In the genomic region with DNA sequence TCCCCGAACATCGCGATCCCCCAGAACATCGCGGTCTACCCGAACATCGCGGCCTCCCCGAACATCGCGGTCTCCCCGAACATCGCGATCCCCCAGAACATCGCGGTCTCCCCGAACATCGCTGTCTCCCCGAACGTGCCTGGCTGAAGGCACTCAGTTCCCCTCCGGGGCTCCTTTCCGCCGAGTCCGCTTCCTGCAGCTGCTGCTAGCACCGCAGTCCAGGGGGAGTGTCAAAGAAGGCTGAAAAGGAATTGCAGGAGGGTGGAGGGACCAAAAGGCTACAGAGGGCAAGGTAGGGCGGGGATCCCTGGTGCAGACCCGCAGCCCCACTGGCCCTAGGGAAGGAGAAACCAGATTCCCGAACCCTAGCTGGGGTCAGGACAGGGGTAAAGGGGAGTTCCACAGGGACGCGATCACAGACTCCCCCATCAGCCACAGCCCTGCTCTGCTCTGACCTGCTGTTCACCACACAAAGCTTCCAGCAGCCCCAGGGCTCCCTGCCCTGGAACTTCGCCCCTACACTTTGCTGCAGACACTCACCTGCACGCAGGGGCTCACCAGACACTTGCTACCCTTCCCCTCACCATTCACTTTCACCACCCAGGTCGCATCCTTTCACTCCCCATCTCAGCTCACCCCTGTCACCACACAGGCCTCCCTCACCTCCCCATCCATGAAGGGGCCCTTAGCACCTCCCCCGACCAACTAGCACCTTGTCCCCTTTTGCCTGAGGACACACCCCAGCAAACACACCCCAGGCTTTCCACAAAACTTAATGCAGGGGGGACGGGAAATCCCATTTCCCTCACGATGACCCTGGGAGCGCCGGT, we compare ENCODE assay signal across 9 cellular contexts. TPM values are rescaled to one million over a fixed set of nuclear protein-coding genes. Genes with fewer than 3 reads are reported as not detected.
DNase-seq lines count a peak whose midpoint lies in the region; ATAC-seq and TF ChIP-seq lines count a peak whose summit lies in the region.
"Had no signal": no experiment of that assay in that cellular context is flagged by ENCODE, and none has a peak within 500 bp of the region (broad histone marks: within the 10 kb centered on the region; RNA-seq: fewer than 3 reads in every experiment).

No MANE protein-coding gene starts in this region.

- H3K4me1 ChIP-seq in iPS-18a (ENCODE audit: control insufficient read depth, low read depth, low read length): no peaks in the 10 kb centered on the region
- H3K4me1 ChIP-seq in subcutaneous abdominal adipose tissue (ENCODE audit: control insufficient read depth in 5 of 5, insufficient read depth in 5 of 5, low read length in 5 of 5): peaks cover 4 to 28% (median 26%) of the 10 kb centered on the region in 5 donors
- H3K4me1 ChIP-seq in body of pancreas: peaks cover 25% of the 10 kb centered on the region

- H3K36me3 ChIP-seq in iPS-18a (ENCODE audit: control insufficient read depth, low read depth, low read length) (no peaks in the 10 kb centered on the region), subcutaneous abdominal adipose tissue (ENCODE audit: control insufficient read depth in 5 of 5, insufficient read depth in 5 of 5, low read length in 5 of 5) (no peaks in the 10 kb centered on the region), body of pancreas (replicated peaks in 1 of 2; ENCODE audit: insufficient read depth in 1 of 2, low read depth in 2 of 2) (no peaks in the 10 kb centered on the region)

- DNase-seq in NCI-H1092 (lab: John Stamatoyannopoulos, UW): peak; percentile 3
- no peak for DNase-seq in NCI-H1092 treated with DMSO at 0.1 percent for 48 hours (lab: John Stamatoyannopoulos, UW)
- DNase-seq in activated naive CD4-positive, alpha-beta T cell treated with anti-CD3 and anti-CD28 coated beads, Interleukin-2, amount 50 U/mL, for 16 hours: peak; percentile 30
- DNase-seq in caudate nucleus (lab: John Stamatoyannopoulos, UW): no peak
- no peak for DNase-seq in body of pancreas

- no peak for ATAC-seq in body of pancreas
- no peak for ATAC-seq in GM21528 (IDR thresholded peaks at IDR 0.05; ENCODE audit: low FRiP score, unreplicated experiment)

- 25 to 30% methylated on average over 35 to 38 of the region's 38 CpGs for WGBS in body of pancreas, 2 donors

- H3K9me3 ChIP-seq in iPS-18a (ENCODE audit: control insufficient read depth, low read depth, low read length) (no peaks in the 10 kb centered on the region), subcutaneous abdominal adipose tissue (ENCODE audit: control insufficient read depth in 5 of 5, low read length in 5 of 5) (no peaks in the 10 kb centered on the region), body of pancreas (no peaks in the 10 kb centered on the region)

- H3K9ac ChIP-seq in iPS-18a (ENCODE audit: low read length) (no peak overlapping the region), subcutaneous abdominal adipose tissue (ENCODE audit: low read length in 5 of 5) (peak overlapping the region in 1 of 5 donors; percentile 11)

- H3K4me3 ChIP-seq in iPS-18a (ENCODE audit: low read length): peak overlapping the region; percentile 84
- peak overlapping the region in 4 of 5 donors; percentile 63 to 72 (median 66) for H3K4me3 ChIP-seq in subcutaneous abdominal adipose tissue (ENCODE audit: low read depth in 1 of 5, low read length in 5 of 5)
- H3K4me3 ChIP-seq in body of pancreas: no peak overlapping the region

- peaks cover 99% of the 10 kb centered on the region for H3K27me3 ChIP-seq in iPS-18a (ENCODE audit: control insufficient read depth, insufficient read depth, low read length)
- H3K27me3 ChIP-seq in subcutaneous abdominal adipose tissue (ENCODE audit: control insufficient read depth in 5 of 5, insufficient read depth in 4 of 5, low read length in 5 of 5): peaks cover 27 to 58% (median 47%) of the 10 kb centered on the region in 5 donors
- peaks cover 6 to 33% of the 10 kb centered on the region in 2 donors for H3K27me3 ChIP-seq in body of pancreas

- H3K27ac ChIP-seq in iPS-18a (ENCODE audit: low read length) (no peak overlapping the region), subcutaneous abdominal adipose tissue (ENCODE audit: low read depth, low read length) (no peak overlapping the region), caudate nucleus (ENCODE audit: low read depth, low read length) (no peak overlapping the region), body of pancreas (no peak overlapping the region)

- no peak for TF ChIP-seq CTCF in body of pancreas (IDR thresholded peaks at IDR 0.05)

- intact Hi-C loops in body of pancreas (cut with DNase I): no loop called here

- TF ChIP-seq POLR2A in body of pancreas (IDR thresholded peaks at IDR 0.05): no peak

RNA-seq across cellular contexts. Expression of a gene that starts 1.7 kb away (rescaled TPM):
- total RNA-seq in body of pancreas: not detected
- total RNA-seq: HT1080 had no signal

RNA-seq across cellular contexts. Expression of a gene that starts 23.6 kb away (rescaled TPM):
- total RNA-seq in body of pancreas: under 1 TPM in 1 of 2 donors, not detected in 1; 0.26 TPM

RNA-seq across cellular contexts. Expression of a gene that starts 42.5 kb away (rescaled TPM):
- not detected for total RNA-seq in body of pancreas

RNA-seq across cellular contexts. Expression of a gene that starts 59.9 kb away (rescaled TPM):
- not detected for total RNA-seq in body of pancreas
- total RNA-seq: HT1080 had no signal

Comparison
In these comparisons a context has a peak if more than half of its experiments do, and no peak if none do; other contexts are left out.
1. DNase-seq: peak in NCI-H1092 (single experiment) and activated naive CD4-positive, alpha-beta T cell treated with anti-CD3 and anti-CD28 coated beads, Interleukin-2, amount 50 U/mL, for 16 hours (single experiment); none in NCI-H1092 treated with DMSO at 0.1 percent for 48 hours (single experiment), caudate nucleus (0 of 61) and body of pancreas (0 of 4).
2. H3K4me3 ChIP-seq: peak in iPS-18a (single experiment) and subcutaneous abdominal adipose tissue (4 of 5); none in body of pancreas (0 of 2).